ENCODE assay signal across 9 cellular contexts in the genomic region with DNA sequence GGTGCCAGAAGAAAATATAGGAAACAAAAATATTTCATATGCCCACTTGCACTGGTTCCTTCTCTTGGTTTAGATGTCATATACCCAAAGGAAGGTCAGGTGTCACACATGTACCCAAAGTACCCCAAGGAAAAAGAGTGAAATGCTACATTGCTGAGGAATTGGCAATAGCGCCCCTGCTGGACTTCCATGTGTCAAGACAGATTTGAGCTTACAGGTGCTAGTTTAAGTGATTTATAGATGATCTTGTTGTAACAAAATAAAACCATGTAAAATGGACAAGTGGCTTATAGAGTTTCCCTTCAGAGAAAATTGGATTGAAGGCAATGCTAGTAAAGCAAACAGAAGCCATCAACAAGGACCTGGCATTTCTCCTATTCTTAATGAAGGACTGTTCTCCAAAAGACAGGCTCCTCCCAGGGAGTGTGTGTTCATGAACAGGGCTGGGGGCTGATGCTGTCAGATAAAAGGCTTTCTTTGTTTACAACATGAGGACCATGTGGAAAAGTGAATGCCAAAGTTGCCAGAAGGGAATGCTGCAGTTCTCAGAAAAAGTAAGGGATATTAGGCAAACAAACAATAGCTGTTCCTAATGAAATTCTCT.
A peak's percentile ranks its signal among the peaks of the same experiment; 100 is the strongest.
DNase-seq lines count a peak whose midpoint lies in the region; ATAC-seq and TF ChIP-seq lines count a peak whose summit lies in the region.
"Had no signal": no experiment of that assay in that cellular context is flagged by ENCODE, and none has a peak within 500 bp of the region (broad histone marks: within the 10 kb centered on the region; RNA-seq: fewer than 3 reads in every experiment).

No MANE protein-coding gene starts in this region.

- H3K27me3 Mint-ChIP-seq in brain (no peaks in the 10 kb centered on the region), mesothelial cell of epicardium (ENCODE audit: low read depth) (peaks cover 79% of the 10 kb centered on the region)

- H3K9me3 Mint-ChIP-seq in brain (no peaks in the 10 kb centered on the region), mesothelial cell of epicardium (peaks cover 5% of the 10 kb centered on the region)

- no peak overlapping the region for H3K27ac Mint-ChIP-seq in brain
- H3K27ac Mint-ChIP-seq in mesothelial cell of epicardium: no peak overlapping the region

- DNase-seq in GM12864 (ENCODE audit: low read depth) (no peak), LHCN-M2 (ENCODE audit: low read depth) (peak; percentile 2), mesothelial cell of epicardium (ENCODE audit: low spot score in 2 of 2, unreplicated experiment in 2 of 2) (no peak), NCI-H2196 treated with DMSO at 0.1 percent for 48 hours (lab: John Stamatoyannopoulos, UW; ENCODE audit: unreplicated experiment) (no peak)

- no peak overlapping the region for H3K4me3 ChIP-seq in GM12864 (ENCODE audit: low read depth, low read length)
- H3K4me3 ChIP-seq: ascending aorta had no signal

- H3K4me1 Mint-ChIP-seq in brain: no peaks in the 10 kb centered on the region
- H3K4me1 Mint-ChIP-seq in mesothelial cell of epicardium: no peaks in the 10 kb centered on the region

- H3K36me3 Mint-ChIP-seq in brain (no peaks in the 10 kb centered on the region), mesothelial cell of epicardium (no peaks in the 10 kb centered on the region)

- no peak for ATAC-seq in HG02678 (IDR thresholded peaks at IDR 0.05; ENCODE audit: unreplicated experiment)
- ATAC-seq in GM19328 (IDR thresholded peaks at IDR 0.05; ENCODE audit: unreplicated experiment): no peak
- ATAC-seq in HG03097 (IDR thresholded peaks at IDR 0.05; ENCODE audit: low FRiP score, unreplicated experiment): no peak

- peak; percentile 66 for TF ChIP-seq CTCF in GM12864 (IDR thresholded peaks at IDR 0.05; ENCODE audit: low read depth, low read length, missing control alignments)
- TF ChIP-seq CTCF in brain (conservative IDR thresholded peaks at IDR 0.05): peak; percentile 26 to 70
- peak; percentile 54 for TF ChIP-seq CTCF in mesothelial cell of epicardium (IDR thresholded peaks at IDR 0.05; ENCODE audit: unreplicated experiment)

- peak overlapping the region in 1 of 5 experiments; percentile 16 for H3K4me3 Mint-ChIP-seq in brain
- H3K4me3 Mint-ChIP-seq in mesothelial cell of epicardium: no peak overlapping the region
